ENCODE assay signal across 12 cellular contexts in the genomic region with DNA sequence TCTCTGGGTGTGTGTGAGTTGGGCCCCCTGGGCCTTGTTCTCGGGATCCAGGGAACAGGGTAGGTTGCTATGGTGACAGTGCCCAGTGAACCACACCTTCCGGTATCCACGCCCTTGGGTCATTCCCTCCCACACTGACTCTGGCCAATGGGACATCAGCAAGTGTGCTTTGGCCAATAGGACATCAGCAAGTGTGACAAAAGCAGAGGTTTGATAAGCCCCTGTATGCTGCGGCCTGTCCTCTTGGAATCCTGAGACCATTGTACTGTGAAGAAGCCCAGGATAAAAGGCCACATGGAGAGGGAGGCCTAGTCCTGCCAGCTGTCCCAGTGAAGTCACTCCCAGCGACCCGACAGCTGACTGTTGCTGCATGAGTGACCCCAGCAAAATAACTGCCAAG.
DNase-seq lines count a peak whose midpoint lies in the region; ATAC-seq and TF ChIP-seq lines count a peak whose summit lies in the region.
"Had no signal": no experiment of that assay in that cellular context is flagged by ENCODE, and none has a peak within 500 bp of the region (broad histone marks: within the 10 kb centered on the region; RNA-seq: fewer than 3 reads in every experiment).

No MANE protein-coding gene starts in this region.

- in situ Hi-C loops in Caki2 (cut with HindIII; ENCODE audit: low pct_unique_long_range_greater_than_20kb, low sequenced_read_pairs): no loop called here

- no peak overlapping the region for H3K4me3 ChIP-seq in kidney epithelial cell (ENCODE audit: low read depth, low read length)
- H3K4me3 ChIP-seq in left lung: no peak overlapping the region
- H3K4me3 ChIP-seq: Peyer's patch, transverse colon had no signal

- intact Hi-C loops in left lung (cut with DNase I): no loop called here

- peaks cover 6% of the 10 kb centered on the region for H3K27me3 ChIP-seq in kidney epithelial cell (ENCODE audit: control insufficient read depth, insufficient read depth, low read length)
- H3K27me3 ChIP-seq in left lung: peaks cover 3 to 59% of the 10 kb centered on the region in 2 donors
- H3K27me3 ChIP-seq: Peyer's patch had no signal

- no peak for ATAC-seq in HG02852 (IDR thresholded peaks at IDR 0.05; ENCODE audit: unreplicated experiment)
- no peak for ATAC-seq in left lung

- no peak overlapping the region for H3K27ac ChIP-seq in left lung
- H3K27ac ChIP-seq: Peyer's patch, transverse colon had no signal

- no peaks in the 10 kb centered on the region for H3K9me3 ChIP-seq in left lung
- H3K9me3 ChIP-seq: Peyer's patch, transverse colon had no signal

- DNase-seq in Caki2 (ENCODE audit: low read depth): peak; percentile 99
- peak; percentile 91 for DNase-seq in NCI-H1694 (lab: John Stamatoyannopoulos, UW)
- peak; percentile 78 to 87 for DNase-seq in SHP77 (lab: John Stamatoyannopoulos, UW)
- peak; percentile 2 for DNase-seq in kidney epithelial cell (ENCODE audit: low read depth)
- no peak for DNase-seq in SKM-1 (lab: John Stamatoyannopoulos, UW; ENCODE audit: unreplicated experiment)
- DNase-seq in activated CD4-positive, alpha-beta T cell treated with anti-CD3 and anti-CD28 coated beads, Interleukin-2, amount 50 U/mL, for 1 hour: no peak
- DNase-seq in left lung: no peak
- DNase-seq: activated CD4-positive, alpha-beta T cell treated with anti-CD3 and anti-CD28 coated beads, Interleukin-2, amount 50 U/mL, for 4 hours; Peyer's patch; stimulated activated CD4-positive, alpha-beta T cell treated with anti-CD3 and anti-CD28 coated beads, Interleukin-1b, Interleukin-23, amount 100 ng/mL, for 48 hours; transverse colon had no signal

- TF ChIP-seq CTCF in kidney epithelial cell (IDR thresholded peaks at IDR 0.05; ENCODE audit: insufficient read depth, low read length, poor library complexity, severe bottlenecking): no peak
- TF ChIP-seq CTCF in left lung (IDR thresholded peaks at IDR 0.05): no peak

- H3K36me3 ChIP-seq in kidney epithelial cell (ENCODE audit: control insufficient read depth, insufficient read depth, low read length) (no peaks in the 10 kb centered on the region), left lung (no peaks in the 10 kb centered on the region)
- H3K36me3 ChIP-seq: Peyer's patch, transverse colon had no signal

- no peaks in the 10 kb centered on the region for H3K4me1 ChIP-seq in left lung
- H3K4me1 ChIP-seq: Peyer's patch, transverse colon had no signal

Comparison
In these comparisons a context has a peak if more than half of its experiments do, and no peak if none do; other contexts are left out.
1. DNase-seq: peak in Caki2 (single experiment), NCI-H1694 (single experiment), SHP77 (2 of 2) and kidney epithelial cell (single experiment); none in SKM-1 (single experiment), activated CD4-positive, alpha-beta T cell treated with anti-CD3 and anti-CD28 coated beads, Interleukin-2, amount 50 U/mL, for 1 hour (single experiment) and left lung (0 of 2).